ENCODE assay signal across 8 cellular contexts in genomic region chr19:15869109-15869555, GRCh38. TPM values are rescaled to one million over a fixed set of nuclear protein-coding genes. Genes with fewer than 3 reads are reported as not detected.
DNase-seq lines count a peak whose midpoint lies in the region; ATAC-seq, FAIRE-seq and TF ChIP-seq lines count a peak whose summit lies in the region.

No MANE protein-coding gene starts in this region.

- CTCF ChIA-PET in GM12878 (lab: Yijun Ruan, JAX), result no interaction called here

- no peak overlapping the region for H3K27ac Mint-ChIP-seq in stimulated activated naive CD8-positive, alpha-beta T cell treated with anti-CD3 and anti-CD28 coated beads, Interleukin-15, amount 100 ng/mL, for 72 hours

- WGBS in GM12878 (ENCODE audit: insufficient coverage, insufficient replicate concordance, low lambda C conversion rate, missing lambda C conversion rate), result 4% methylated on average over 3 of the region's 3 CpGs

- H3K9ac ChIP-seq in GM12878 (ENCODE audit: control insufficient read depth, insufficient read depth, low read length), result no peak overlapping the region
- H3K9ac ChIP-seq in kidney (ENCODE audit: low read length in 2 of 2), result no peak overlapping the region

- H4K20me1 ChIP-seq in GM12878 (ENCODE audit: control insufficient read depth, insufficient read depth), result no peaks in the 10 kb centered on the region

- H3K36me3 ChIP-seq in GM12878 (ENCODE audit: control insufficient read depth in 2 of 2, insufficient read depth in 2 of 2, low read length in 1 of 2), result no peaks in the 10 kb centered on the region
- H3K36me3 ChIP-seq in kidney (ENCODE audit: control insufficient read depth in 1 of 2, insufficient read depth in 2 of 2, low read length in 2 of 2), result no peaks in the 10 kb centered on the region

- RAD21 ChIA-PET in GM12878 (lab: Charles Lee; ENCODE audit: unreplicated experiment), result no interaction called here

- DNase-seq in D341Med (ENCODE audit: low spot score) (peak; percentile 82), HUDEP-2 (lab: John Stamatoyannopoulos, UW; ENCODE audit: unreplicated experiment in 76 of 76) (peak in 57 of 76 experiments; percentile 17 to 79 (median 51)), SKM-1 (lab: John Stamatoyannopoulos, UW; ENCODE audit: unreplicated experiment) (peak; percentile 94), GM12878 (ENCODE audit: low read depth, low spot score) (no peak), kidney (no peak), amniotic stem cell (lab: John Stamatoyannopoulos, UW) (no peak)
- DNase-seq in stimulated activated naive CD8-positive, alpha-beta T cell treated with anti-CD3 and anti-CD28 coated beads, Interleukin-15, amount 100 ng/mL, for 72 hours, result peak in 1 of 2 donors; percentile 18

- ATAC-seq in GM12878 (0 out of 3 replicates have a peak, but pooled peaks have one; percentile 34), GM19397 (IDR thresholded peaks at IDR 0.05; ENCODE audit: unreplicated experiment) (no peak)
- peak; percentile 85 for ATAC-seq in stimulated activated naive CD8-positive, alpha-beta T cell treated with anti-CD3 and anti-CD28 coated beads, Interleukin-15, amount 100 ng/mL, for 72 hours

- TF ChIP-seq EP300 in GM12878 (IDR thresholded peaks at IDR 0.05; ENCODE audit: borderline replicate concordance in 1 of 2, control insufficient read depth in 1 of 2, low read depth in 2 of 2, low read length in 2 of 2), result no peak

- H3K9me3 Mint-ChIP-seq in stimulated activated naive CD8-positive, alpha-beta T cell treated with anti-CD3 and anti-CD28 coated beads, Interleukin-15, amount 100 ng/mL, for 72 hours, result no peaks in the 10 kb centered on the region

- H3K79me2 ChIP-seq in GM12878 (ENCODE audit: control insufficient read depth, insufficient read depth, low read length), result no peaks in the 10 kb centered on the region

- no peak overlapping the region for H3K4me3 ChIP-seq in GM12878
- no peak overlapping the region for H3K4me3 ChIP-seq in kidney (ENCODE audit: low read length in 2 of 2)

- BruUV-seq in GM12878 (replicated peaks; lab: Mats Ljungman, UMichigan), result no TSS peak

- no peak overlapping the region for H2AFZ ChIP-seq in GM12878 (ENCODE audit: control insufficient read depth, low read depth, low read length)

- intact Hi-C loops in GM12878 (cut with micrococcal nuclease; ENCODE audit: unreplicated experiment) (no loop called here), kidney (cut with DNase I) (loop anchor here (10.0 kb wide), 1 partner anchor 244 kb away; no protein-coding TSS in a partner anchor)

- H3K27ac ChIP-seq in GM12878 (ENCODE audit: control insufficient read depth, insufficient read depth) (no peak overlapping the region), kidney (ENCODE audit: low read depth in 2 of 2, low read length in 2 of 2) (no peak overlapping the region)

- H3K9me3 ChIP-seq in GM12878 (replicated peaks; ENCODE audit: control insufficient read depth, insufficient read depth, low read length), result no peaks in the 10 kb centered on the region
- no peaks in the 10 kb centered on the region for H3K9me3 ChIP-seq in kidney (ENCODE audit: control insufficient read depth in 1 of 2, low read length in 2 of 2)

- SMC1A ChIA-PET in GM12878 (lab: Charles Lee; ENCODE audit: uncharacterized antibody, unreplicated experiment), result no interaction called here

- FAIRE-seq in GM12878 (lab: Jason Lieb, UNC) (no peak), kidney (lab: Jason Lieb, UNC) (no peak)

- H3K27me3 ChIP-seq in GM12878 (replicated peaks in 1 of 2; ENCODE audit: control insufficient read depth in 2 of 2, insufficient read depth in 2 of 2, low read length in 1 of 2), result no peaks in the 10 kb centered on the region

- peak; percentile 46; the same call in 1 of the 2 replicates for TF ChIP-seq RAD21 in GM12878 (IDR thresholded peaks at IDR 0.05; ENCODE audit: insufficient read depth, low read depth, low read length)

- POLR2A ChIA-PET in GM12878 (lab: Charles Lee), result interaction anchor here (0.7 kb wide), 1 partner anchor 1011 kb away, joined by 3 read pairs; no protein-coding TSS in a partner anchor

- no peak for TF ChIP-seq POLR2A in GM12878 (IDR thresholded peaks at IDR 0.05; ENCODE audit: low read depth, low read length)

- H3K4me2 ChIP-seq in GM12878 (ENCODE audit: control insufficient read depth, insufficient read depth), result no peak overlapping the region

- H3K4me1 ChIP-seq in GM12878 (ENCODE audit: control insufficient read depth, insufficient read depth, low read length), result no peaks in the 10 kb centered on the region
- no peaks in the 10 kb centered on the region for H3K4me1 ChIP-seq in kidney (ENCODE audit: control insufficient read depth in 1 of 2, insufficient read depth in 1 of 2, low read depth in 1 of 2, low read length in 2 of 2)

- TF ChIP-seq CTCF in GM12878 (IDR thresholded peaks at IDR 0.05 in 2 of 3, conservative IDR thresholded peaks at IDR 0.05 in 1 of 3; ENCODE audit: control insufficient read depth in 2 of 3, extremely low read depth in 1 of 3, insufficient read depth in 1 of 3, low read depth in 3 of 3, low read length in 3 of 3) (peak; percentile 22 to 43 (median 38); a peak in 5 of 6 replicates), kidney (IDR thresholded peaks at IDR 0.05; ENCODE audit: borderline replicate concordance, extremely low read depth, insufficient read depth) (peak; percentile 55)

- in situ Hi-C loops in GM12878 (cut with MboI), result no loop called here

- H3K4me1 Mint-ChIP-seq in stimulated activated naive CD8-positive, alpha-beta T cell treated with anti-CD3 and anti-CD28 coated beads, Interleukin-15, amount 100 ng/mL, for 72 hours, result peaks cover 12% of the 10 kb centered on the region

- H3K4me3 Mint-ChIP-seq in stimulated activated naive CD8-positive, alpha-beta T cell treated with anti-CD3 and anti-CD28 coated beads, Interleukin-15, amount 100 ng/mL, for 72 hours, result no peak overlapping the region

- no peaks in the 10 kb centered on the region for H3K27me3 Mint-ChIP-seq in stimulated activated naive CD8-positive, alpha-beta T cell treated with anti-CD3 and anti-CD28 coated beads, Interleukin-15, amount 100 ng/mL, for 72 hours

TF ChIP-seq in GM12878, 131 proteins besides CTCF, POLR2A, EP300 and RAD21:
- peak; percentile 25; the same call in 1 of the 2 replicates for TF ChIP-seq SMC3 (IDR thresholded peaks at IDR 0.05; ENCODE audit: borderline replicate concordance, low read length)
- no peak for TF ChIP-seq RAD51 (IDR thresholded peaks at IDR 0.05)
TF ChIP-seq in GM12878: peak in this region for 1.

RNA-seq across cellular contexts. Expression of gene CYP4F2, which starts 28.7 kb away (rescaled TPM):
- not detected in 2 replicates for total RNA-seq in GM12878 (2013; cell fraction: nucleolus; rRNA removed)
- total RNA-seq in GM12878 (2014; rRNA removed) (0.62 and 0.76 TPM in 2 replicates), GM12878 (2014; rRNA removed; fragmentation: Illumina TruSeq; extraction: Trizol) (0.22 and 0.32 TPM in 2 replicates), GM12878 (2021) (1.1 and 1.6 TPM in 2 replicates), kidney (0.31 TPM)
- 0.72 TPM for polyA plus RNA-seq in GM12878 (2011; ENCODE audit: low read depth)
- polyA plus RNA-seq in GM12878 (2011; rRNA removed) (0.46 and 0.64 TPM in 2 replicates), GM12878 (2014; fragmentation: Illumina TruSeq; extraction: Trizol) (0.54 and 2.4 TPM in 2 replicates), GM12878 (2014; fragmentation: Nextera tagmentation; extraction: Ambion mirVana) (under 1 TPM; 0.08 to 0.24 TPM), GM12878 (2014; rRNA removed) (1.9 and 3.5 TPM in 2 replicates), GM12878 (2016; fragmentation: Nextera tagmentation; extraction: Ambion mirVana) (under 1 TPM; 0.82 to 0.99 TPM), kidney (ENCODE audit: insufficient read depth, low read depth, low replicate concordance) (16.8 TPM)
- 0.76 and 0.97 TPM in 2 replicates for polyA plus RNA-seq in GM12878 (2011; cell fraction: cytosol; rRNA removed)
- polyA plus RNA-seq in GM12878 (2011; cell fraction: nucleus; rRNA removed), result 3.4 and 5.1 TPM in 2 replicates
- polyA plus RNA-seq in GM12878 (2012), result 0.57 and 0.87 TPM in 2 replicates
- polyA minus RNA-seq in GM12878 (2011; rRNA and poly(A)+ RNA removed), result 0.46 and 0.59 TPM in 2 replicates
- not detected in 2 replicates for polyA minus RNA-seq in GM12878 (2011; cell fraction: cytosol; rRNA and poly(A)+ RNA removed)
- polyA minus RNA-seq in GM12878 (2011; cell fraction: nucleus; rRNA and poly(A)+ RNA removed), result 0.96 and 1.3 TPM in 2 replicates

RNA-seq across cellular contexts. Expression of gene OR10H1, which starts 53.7 kb away (rescaled TPM):
- total RNA-seq in GM12878 (2013; cell fraction: nucleolus; rRNA removed), result not detected in 2 replicates
- total RNA-seq in GM12878 (2014; rRNA removed), result not detected in 2 replicates
- not detected in 2 replicates for total RNA-seq in GM12878 (2014; rRNA removed; fragmentation: Illumina TruSeq; extraction: Trizol)
- total RNA-seq in GM12878 (2021), result not detected in 2 replicates
- not detected for polyA plus RNA-seq in GM12878 (2011; ENCODE audit: low read depth)
- not detected in 2 replicates for polyA plus RNA-seq in GM12878 (2011; rRNA removed)
- not detected in 2 replicates for polyA plus RNA-seq in GM12878 (2011; cell fraction: cytosol; rRNA removed)
- polyA plus RNA-seq in GM12878 (2011; cell fraction: nucleus; rRNA removed), result not detected in 2 replicates
- not detected in 2 replicates for polyA plus RNA-seq in GM12878 (2012)
- not detected in 2 replicates for polyA plus RNA-seq in GM12878 (2014; fragmentation: Illumina TruSeq; extraction: Trizol)
- polyA plus RNA-seq in GM12878 (2014; fragmentation: Nextera tagmentation; extraction: Ambion mirVana), result not detected
- not detected in 2 replicates for polyA plus RNA-seq in GM12878 (2014; rRNA removed)
- polyA plus RNA-seq in GM12878 (2016; fragmentation: Nextera tagmentation; extraction: Ambion mirVana), result not detected
- not detected in 2 replicates for polyA minus RNA-seq in GM12878 (2011; rRNA and poly(A)+ RNA removed)
- not detected in 2 replicates for polyA minus RNA-seq in GM12878 (2011; cell fraction: cytosol; rRNA and poly(A)+ RNA removed)
- not detected in 2 replicates for polyA minus RNA-seq in GM12878 (2011; cell fraction: nucleus; rRNA and poly(A)+ RNA removed)
- 0.09 TPM for total RNA-seq in kidney
- polyA plus RNA-seq in kidney (ENCODE audit: insufficient read depth, low read depth, low replicate concordance), result not detected

Comparison
In these comparisons a context has a peak if more than half of its experiments do, and no peak if none do; other contexts are left out.
1. DNase-seq: peak in D341Med (single experiment), HUDEP-2 (57 of 76) and SKM-1 (single experiment); none in GM12878 (single experiment), kidney (single experiment) and amniotic stem cell (single experiment).